ENCODE assay signal across 1 cellular context in the genomic region with DNA sequence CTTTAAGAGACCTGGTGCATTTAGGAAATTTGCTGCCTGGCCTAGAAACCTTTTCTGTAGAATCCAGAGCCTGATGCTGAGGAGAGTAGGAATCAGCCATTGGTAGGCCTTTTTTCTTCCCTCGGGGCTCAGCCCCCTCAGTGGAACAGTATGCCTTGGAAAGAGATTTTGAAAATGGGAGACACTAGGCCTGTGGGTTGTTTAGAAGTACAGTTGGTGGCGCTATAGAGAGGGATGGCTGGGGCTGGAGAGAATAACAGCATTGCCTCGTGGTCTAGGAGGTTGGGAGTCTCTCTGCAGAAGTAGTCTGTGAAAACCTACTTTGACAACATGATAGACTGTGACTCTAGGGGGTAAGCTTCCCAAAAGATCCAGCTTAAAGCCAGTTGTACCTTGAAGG.
TF ChIP-seq lines count a peak whose summit lies in the region.

No MANE protein-coding gene starts in this region.

TF ChIP-seq in WTC11, 78 proteins besides CTCF, POLR2A, EP300 and RAD21:
- no peak for TF ChIP-seq ETV6 (CRISPR knock-in tag; IDR thresholded peaks at IDR 0.05)
- TF ChIP-seq SP1 (CRISPR knock-in tag; conservative IDR thresholded peaks at IDR 0.05) = no peak
